In genomic region chr4:123325241-123325681, GRCh38 we compare ENCODE assay signal across 11 cellular contexts.
DNase-seq lines count a peak whose midpoint lies in the region; ATAC-seq and TF ChIP-seq lines count a peak whose summit lies in the region.
"Had no signal": no experiment of that assay in that cellular context is flagged by ENCODE, and none has a peak within 500 bp of the region (broad histone marks: within the 10 kb centered on the region; RNA-seq: fewer than 3 reads in every experiment).

No MANE protein-coding gene starts in this region.

- intact Hi-C loops in sciatic nerve (cut with DNase I), result no loop called here

- ATAC-seq in GM18858 (IDR thresholded peaks at IDR 0.05; ENCODE audit: unreplicated experiment) (peak; percentile 98), GM21737 (IDR thresholded peaks at IDR 0.05; ENCODE audit: unreplicated experiment) (peak; percentile 99), HG03521 (IDR thresholded peaks at IDR 0.05; ENCODE audit: unreplicated experiment) (peak; percentile 97), sciatic nerve (no peak)

- no peak for TF ChIP-seq CTCF in fibroblast of the aortic adventitia (IDR thresholded peaks at IDR 0.05; ENCODE audit: insufficient read depth, low read length)

- DNase-seq in fibroblast of the aortic adventitia (ENCODE audit: low read depth) (peak; percentile 11), sciatic nerve (ENCODE audit: low spot score) (no peak), AG20443 (ENCODE audit: low spot score) (no peak), retina (no peak), DMS53 treated with DMSO at 0.1 percent for 48 hours (lab: John Stamatoyannopoulos, UW; ENCODE audit: unreplicated experiment) (no peak)
- DNase-seq: aorta, spleen, thyroid gland had no signal

- H3K4me3 ChIP-seq in fibroblast of the aortic adventitia (ENCODE audit: low read depth, low read length), result no peak overlapping the region
- H3K4me3 ChIP-seq: thyroid gland had no signal
